In genomic region chrX:128408842-128409241, GRCh38 we compare ENCODE assay signal across 8 cellular contexts.
"Had no signal": no experiment of that assay in that cellular context is flagged by ENCODE, and none has a peak within 500 bp of the region (broad histone marks: within the 10 kb centered on the region; RNA-seq: fewer than 3 reads in every experiment).

No MANE protein-coding gene starts in this region.

- H3K4me3 ChIP-seq: GM12878 had no signal

- FAIRE-seq: G401.6, GM12878, GM12891, GM12892, GM18507, GM19239 had no signal

- DNase-seq: GDM1, GF-D8 had no signal

- ATAC-seq: GM12878 had no signal
